In the genomic region with DNA sequence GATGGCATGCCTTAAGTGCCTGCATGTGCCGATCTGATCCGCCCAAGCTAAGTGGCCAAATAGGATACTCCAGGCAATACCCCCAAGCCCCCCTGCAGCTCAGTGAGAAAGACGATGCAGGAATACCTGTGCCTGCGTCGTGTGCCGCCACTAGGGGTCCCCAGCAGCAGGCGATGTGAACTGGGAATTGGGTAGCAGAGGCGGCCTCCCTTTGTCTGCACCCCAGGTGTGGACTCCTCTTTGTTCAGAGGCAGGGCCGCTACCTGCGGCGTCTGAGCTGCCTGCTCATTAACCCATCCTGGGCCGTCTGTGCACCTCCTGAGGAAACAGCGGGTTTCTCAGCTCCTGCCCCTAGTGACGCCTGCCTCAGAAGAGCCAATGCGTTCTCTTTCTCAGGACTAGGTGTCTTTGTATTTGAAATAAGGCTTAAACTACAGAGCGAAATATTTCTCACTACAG, we compare ENCODE assay signal across 8 cellular contexts. TPM values are rescaled to one million over a fixed set of nuclear protein-coding genes. Genes with fewer than 3 reads are reported as not detected.
DNase-seq lines count a peak whose midpoint lies in the region; ATAC-seq, FAIRE-seq and TF ChIP-seq lines count a peak whose summit lies in the region.

No MANE protein-coding gene starts in this region.

- peaks cover 4% of the 10 kb centered on the region for H3K4me1 Mint-ChIP-seq in T-helper 17 cell

- H3K4me3 Mint-ChIP-seq in T-helper 17 cell: no peak overlapping the region

- no peaks in the 10 kb centered on the region for H3K36me3 ChIP-seq in BE2C
- H3K36me3 ChIP-seq in bronchial epithelial cell (ENCODE audit: control insufficient read depth, insufficient read depth, low read length): no peaks in the 10 kb centered on the region

- H3K27ac Mint-ChIP-seq in T-helper 17 cell: no peak overlapping the region

- H3K4me3 ChIP-seq in BE2C (ENCODE audit: low read depth, low read length) (no peak overlapping the region), bronchial epithelial cell (ENCODE audit: low read depth, low read length) (no peak overlapping the region)

- TF ChIP-seq CTCF in BE2C (IDR thresholded peaks at IDR 0.05; ENCODE audit: low read depth, low read length) (peak; percentile 83), bronchial epithelial cell (IDR thresholded peaks at IDR 0.05; ENCODE audit: insufficient read depth, low read length, severe bottlenecking) (peak; percentile 97)

- DNase-seq in BE2C (peak; percentile 69), NCI-H146 (lab: John Stamatoyannopoulos, UW) (peak; percentile 97), T-helper 17 cell (peak in 1 of 3 donors; percentile 15), bronchial epithelial cell (ENCODE audit: low read depth) (peak; percentile 46), kidney tubule cell (ENCODE audit: low spot score) (peak; percentile 55)
- DNase-seq in stimulated activated CD4-positive, alpha-beta T cell treated with anti-CD3 and anti-CD28 coated beads, TNF-alpha, amount 100 ng/mL, for 4 hours (ENCODE audit: low read depth in 3 of 3): peak in 2 of 3 experiments; percentile 8 to 12

- H3K27me3 ChIP-seq in BE2C (peaks cover 36% of the 10 kb centered on the region), bronchial epithelial cell (ENCODE audit: control insufficient read depth, insufficient read depth, low read length) (peaks cover 6% of the 10 kb centered on the region)

- peaks cover 50% of the 10 kb centered on the region for H3K27me3 Mint-ChIP-seq in T-helper 17 cell

- H3K36me3 Mint-ChIP-seq in T-helper 17 cell (ENCODE audit: low read depth): no peaks in the 10 kb centered on the region

- H3K4me1 ChIP-seq in BE2C: no peaks in the 10 kb centered on the region

- FAIRE-seq in bronchial epithelial cell (lab: Jason Lieb, UNC): no peak

- ATAC-seq in GM21526 (IDR thresholded peaks at IDR 0.05; ENCODE audit: low FRiP score, unreplicated experiment) (peak; percentile 63), T-helper 17 cell (peak; percentile 46), HG03565 (IDR thresholded peaks at IDR 0.05; ENCODE audit: unreplicated experiment) (no peak)

- H3K9me3 ChIP-seq in BE2C: no peaks in the 10 kb centered on the region
- no peaks in the 10 kb centered on the region for H3K9me3 ChIP-seq in T-helper 17 cell (ENCODE audit: control insufficient read depth, low read length, poor library complexity, severe bottlenecking)

RNA-seq across cellular contexts. Expression of gene CHN2, which starts 4.8 kb away (rescaled TPM):
- polyA plus RNA-seq in BE2C (2012; ENCODE audit: insufficient read depth, insufficient read length, low read depth): not detected
- total RNA-seq in T-helper 17 cell (1 to 10 TPM; 3.8 to 4.0 TPM), bronchial epithelial cell (0.53 TPM in 1 of 2 replicates, not detected in the other)

RNA-seq across cellular contexts. Expression of gene CPVL, which starts 43.4 kb away (rescaled TPM):
- 2.7 TPM for polyA plus RNA-seq in BE2C (2012; ENCODE audit: insufficient read depth, insufficient read length, low read depth)
- total RNA-seq in T-helper 17 cell (1 to 10 TPM; 4.4 to 6.0 TPM), bronchial epithelial cell (not detected in 2 replicates)
